ENCODE assay signal across 1 cellular context in the genomic region with DNA sequence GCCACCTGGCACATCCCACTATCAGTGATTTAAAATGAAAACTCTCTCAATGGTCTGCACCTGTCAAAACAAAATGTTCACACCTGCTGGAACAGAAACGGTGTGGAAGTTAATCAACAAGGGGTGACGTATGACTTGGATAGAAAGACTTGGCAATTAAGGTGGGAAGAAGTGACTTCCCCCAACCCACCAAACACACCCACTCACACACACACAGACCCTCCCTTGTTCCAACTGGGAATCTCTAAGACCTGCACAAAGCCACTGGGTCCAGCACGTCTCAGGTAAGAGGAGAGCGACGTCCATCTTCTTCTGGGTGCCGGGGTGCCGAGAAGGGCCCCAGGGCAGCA.
TF ChIP-seq lines count a peak whose summit lies in the region.

No MANE protein-coding gene starts in this region.

TF ChIP-seq in HepG2, 621 proteins besides CTCF, POLR2A, EP300 and RAD21:
- TF ChIP-seq THAP8 (CRISPR knock-in tag; IDR thresholded peaks at IDR 0.05; ENCODE audit: borderline replicate concordance) (no peak), ZNF883 (CRISPR knock-in tag; IDR thresholded peaks at IDR 0.05; ENCODE audit: not compliant biosample characterization) (peak; percentile 29), ZBTB21 (CRISPR knock-in tag; IDR thresholded peaks at IDR 0.05) (0 out of 2 replicates have a peak, but pooled peaks have one; percentile 7)
